In the genomic region with DNA sequence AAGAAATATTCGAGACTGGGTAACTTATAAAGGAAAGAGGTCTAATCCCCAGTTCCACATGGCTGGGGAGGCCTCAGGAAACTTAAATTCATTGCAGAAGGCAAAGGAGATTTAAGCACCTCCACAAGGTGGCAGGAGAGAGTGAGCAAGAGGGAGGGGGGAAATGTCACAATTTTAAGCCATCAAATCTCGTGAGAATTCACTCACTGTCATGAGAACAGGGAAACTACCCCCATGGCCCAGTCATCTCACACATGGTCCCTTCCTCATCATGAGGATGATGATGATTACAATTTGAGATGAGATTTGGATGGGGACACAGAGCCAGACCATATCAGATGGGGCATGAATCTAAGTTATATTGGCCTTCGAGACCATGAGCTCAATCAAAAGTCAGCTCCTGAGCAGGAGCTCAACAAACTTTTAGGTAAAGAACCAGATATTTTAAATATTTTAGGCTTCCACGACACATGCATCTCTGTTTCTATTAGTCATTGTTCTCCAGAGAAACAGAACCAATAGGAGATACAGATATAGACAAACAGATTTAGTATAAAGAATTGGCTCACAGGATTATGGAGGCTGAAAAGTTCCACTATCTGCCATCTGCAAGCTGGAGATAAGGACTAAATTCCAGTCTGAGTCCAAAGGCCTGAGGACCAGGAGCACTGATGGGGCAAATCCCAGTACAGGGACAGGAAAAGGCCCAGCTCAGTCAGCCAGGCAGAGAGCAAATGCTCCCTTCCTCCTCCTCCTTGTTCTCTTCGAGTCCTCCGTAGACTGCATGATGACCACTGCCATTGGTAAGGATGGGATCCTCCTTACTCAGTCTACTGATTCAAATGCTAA, we compare ENCODE assay signal across 1 cellular context.
A peak's percentile ranks its signal among the peaks of the same experiment; 100 is the strongest.
TF ChIP-seq lines count a peak whose summit lies in the region.

No MANE protein-coding gene starts in this region.

TF ChIP-seq in K562, 482 proteins besides CTCF, POLR2A, EP300 and RAD21 (continued from another document):
- TF ChIP-seq, protein P1, sequence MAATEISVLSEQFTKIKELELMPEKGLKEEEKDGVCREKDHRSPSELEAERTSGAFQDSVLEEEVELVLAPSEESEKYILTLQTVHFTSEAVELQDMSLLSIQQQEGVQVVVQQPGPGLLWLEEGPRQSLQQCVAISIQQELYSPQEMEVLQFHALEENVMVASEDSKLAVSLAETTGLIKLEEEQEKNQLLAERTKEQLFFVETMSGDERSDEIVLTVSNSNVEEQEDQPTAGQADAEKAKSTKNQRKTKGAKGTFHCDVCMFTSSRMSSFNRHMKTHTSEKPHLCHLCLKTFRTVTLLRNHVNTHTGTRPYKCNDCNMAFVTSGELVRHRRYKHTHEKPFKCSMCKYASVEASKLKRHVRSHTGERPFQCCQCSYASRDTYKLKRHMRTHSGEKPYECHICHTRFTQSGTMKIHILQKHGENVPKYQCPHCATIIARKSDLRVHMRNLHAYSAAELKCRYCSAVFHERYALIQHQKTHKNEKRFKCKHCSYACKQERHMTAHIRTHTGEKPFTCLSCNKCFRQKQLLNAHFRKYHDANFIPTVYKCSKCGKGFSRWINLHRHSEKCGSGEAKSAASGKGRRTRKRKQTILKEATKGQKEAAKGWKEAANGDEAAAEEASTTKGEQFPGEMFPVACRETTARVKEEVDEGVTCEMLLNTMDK (IDR thresholded peaks at IDR 0.05; ENCODE audit: borderline replicate concordance, insufficient read depth, low read depth, low read length, poor library complexity, severe bottlenecking): peak; percentile 33
- TF ChIP-seq TAL1 (IDR thresholded peaks at IDR 0.05): 0 out of 2 replicates have a peak, but pooled peaks have one; percentile 7
- TF ChIP-seq, protein P2, sequence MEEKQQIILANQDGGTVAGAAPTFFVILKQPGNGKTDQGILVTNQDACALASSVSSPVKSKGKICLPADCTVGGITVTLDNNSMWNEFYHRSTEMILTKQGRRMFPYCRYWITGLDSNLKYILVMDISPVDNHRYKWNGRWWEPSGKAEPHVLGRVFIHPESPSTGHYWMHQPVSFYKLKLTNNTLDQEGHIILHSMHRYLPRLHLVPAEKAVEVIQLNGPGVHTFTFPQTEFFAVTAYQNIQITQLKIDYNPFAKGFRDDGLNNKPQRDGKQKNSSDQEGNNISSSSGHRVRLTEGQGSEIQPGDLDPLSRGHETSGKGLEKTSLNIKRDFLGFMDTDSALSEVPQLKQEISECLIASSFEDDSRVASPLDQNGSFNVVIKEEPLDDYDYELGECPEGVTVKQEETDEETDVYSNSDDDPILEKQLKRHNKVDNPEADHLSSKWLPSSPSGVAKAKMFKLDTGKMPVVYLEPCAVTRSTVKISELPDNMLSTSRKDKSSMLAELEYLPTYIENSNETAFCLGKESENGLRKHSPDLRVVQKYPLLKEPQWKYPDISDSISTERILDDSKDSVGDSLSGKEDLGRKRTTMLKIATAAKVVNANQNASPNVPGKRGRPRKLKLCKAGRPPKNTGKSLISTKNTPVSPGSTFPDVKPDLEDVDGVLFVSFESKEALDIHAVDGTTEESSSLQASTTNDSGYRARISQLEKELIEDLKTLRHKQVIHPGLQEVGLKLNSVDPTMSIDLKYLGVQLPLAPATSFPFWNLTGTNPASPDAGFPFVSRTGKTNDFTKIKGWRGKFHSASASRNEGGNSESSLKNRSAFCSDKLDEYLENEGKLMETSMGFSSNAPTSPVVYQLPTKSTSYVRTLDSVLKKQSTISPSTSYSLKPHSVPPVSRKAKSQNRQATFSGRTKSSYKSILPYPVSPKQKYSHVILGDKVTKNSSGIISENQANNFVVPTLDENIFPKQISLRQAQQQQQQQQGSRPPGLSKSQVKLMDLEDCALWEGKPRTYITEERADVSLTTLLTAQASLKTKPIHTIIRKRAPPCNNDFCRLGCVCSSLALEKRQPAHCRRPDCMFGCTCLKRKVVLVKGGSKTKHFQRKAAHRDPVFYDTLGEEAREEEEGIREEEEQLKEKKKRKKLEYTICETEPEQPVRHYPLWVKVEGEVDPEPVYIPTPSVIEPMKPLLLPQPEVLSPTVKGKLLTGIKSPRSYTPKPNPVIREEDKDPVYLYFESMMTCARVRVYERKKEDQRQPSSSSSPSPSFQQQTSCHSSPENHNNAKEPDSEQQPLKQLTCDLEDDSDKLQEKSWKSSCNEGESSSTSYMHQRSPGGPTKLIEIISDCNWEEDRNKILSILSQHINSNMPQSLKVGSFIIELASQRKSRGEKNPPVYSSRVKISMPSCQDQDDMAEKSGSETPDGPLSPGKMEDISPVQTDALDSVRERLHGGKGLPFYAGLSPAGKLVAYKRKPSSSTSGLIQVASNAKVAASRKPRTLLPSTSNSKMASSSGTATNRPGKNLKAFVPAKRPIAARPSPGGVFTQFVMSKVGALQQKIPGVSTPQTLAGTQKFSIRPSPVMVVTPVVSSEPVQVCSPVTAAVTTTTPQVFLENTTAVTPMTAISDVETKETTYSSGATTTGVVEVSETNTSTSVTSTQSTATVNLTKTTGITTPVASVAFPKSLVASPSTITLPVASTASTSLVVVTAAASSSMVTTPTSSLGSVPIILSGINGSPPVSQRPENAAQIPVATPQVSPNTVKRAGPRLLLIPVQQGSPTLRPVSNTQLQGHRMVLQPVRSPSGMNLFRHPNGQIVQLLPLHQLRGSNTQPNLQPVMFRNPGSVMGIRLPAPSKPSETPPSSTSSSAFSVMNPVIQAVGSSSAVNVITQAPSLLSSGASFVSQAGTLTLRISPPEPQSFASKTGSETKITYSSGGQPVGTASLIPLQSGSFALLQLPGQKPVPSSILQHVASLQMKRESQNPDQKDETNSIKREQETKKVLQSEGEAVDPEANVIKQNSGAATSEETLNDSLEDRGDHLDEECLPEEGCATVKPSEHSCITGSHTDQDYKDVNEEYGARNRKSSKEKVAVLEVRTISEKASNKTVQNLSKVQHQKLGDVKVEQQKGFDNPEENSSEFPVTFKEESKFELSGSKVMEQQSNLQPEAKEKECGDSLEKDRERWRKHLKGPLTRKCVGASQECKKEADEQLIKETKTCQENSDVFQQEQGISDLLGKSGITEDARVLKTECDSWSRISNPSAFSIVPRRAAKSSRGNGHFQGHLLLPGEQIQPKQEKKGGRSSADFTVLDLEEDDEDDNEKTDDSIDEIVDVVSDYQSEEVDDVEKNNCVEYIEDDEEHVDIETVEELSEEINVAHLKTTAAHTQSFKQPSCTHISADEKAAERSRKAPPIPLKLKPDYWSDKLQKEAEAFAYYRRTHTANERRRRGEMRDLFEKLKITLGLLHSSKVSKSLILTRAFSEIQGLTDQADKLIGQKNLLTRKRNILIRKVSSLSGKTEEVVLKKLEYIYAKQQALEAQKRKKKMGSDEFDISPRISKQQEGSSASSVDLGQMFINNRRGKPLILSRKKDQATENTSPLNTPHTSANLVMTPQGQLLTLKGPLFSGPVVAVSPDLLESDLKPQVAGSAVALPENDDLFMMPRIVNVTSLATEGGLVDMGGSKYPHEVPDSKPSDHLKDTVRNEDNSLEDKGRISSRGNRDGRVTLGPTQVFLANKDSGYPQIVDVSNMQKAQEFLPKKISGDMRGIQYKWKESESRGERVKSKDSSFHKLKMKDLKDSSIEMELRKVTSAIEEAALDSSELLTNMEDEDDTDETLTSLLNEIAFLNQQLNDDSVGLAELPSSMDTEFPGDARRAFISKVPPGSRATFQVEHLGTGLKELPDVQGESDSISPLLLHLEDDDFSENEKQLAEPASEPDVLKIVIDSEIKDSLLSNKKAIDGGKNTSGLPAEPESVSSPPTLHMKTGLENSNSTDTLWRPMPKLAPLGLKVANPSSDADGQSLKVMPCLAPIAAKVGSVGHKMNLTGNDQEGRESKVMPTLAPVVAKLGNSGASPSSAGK (IDR thresholded peaks at IDR 0.05): peak; percentile 22; the same call in 1 of the 2 replicates
- TF ChIP-seq, protein P3, sequence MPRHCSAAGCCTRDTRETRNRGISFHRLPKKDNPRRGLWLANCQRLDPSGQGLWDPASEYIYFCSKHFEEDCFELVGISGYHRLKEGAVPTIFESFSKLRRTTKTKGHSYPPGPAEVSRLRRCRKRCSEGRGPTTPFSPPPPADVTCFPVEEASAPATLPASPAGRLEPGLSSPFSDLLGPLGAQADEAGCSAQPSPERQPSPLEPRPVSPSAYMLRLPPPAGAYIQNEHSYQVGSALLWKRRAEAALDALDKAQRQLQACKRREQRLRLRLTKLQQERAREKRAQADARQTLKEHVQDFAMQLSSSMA (CRISPR knock-in tag; IDR thresholded peaks at IDR 0.05): no peak
- TF ChIP-seq, protein P4, sequence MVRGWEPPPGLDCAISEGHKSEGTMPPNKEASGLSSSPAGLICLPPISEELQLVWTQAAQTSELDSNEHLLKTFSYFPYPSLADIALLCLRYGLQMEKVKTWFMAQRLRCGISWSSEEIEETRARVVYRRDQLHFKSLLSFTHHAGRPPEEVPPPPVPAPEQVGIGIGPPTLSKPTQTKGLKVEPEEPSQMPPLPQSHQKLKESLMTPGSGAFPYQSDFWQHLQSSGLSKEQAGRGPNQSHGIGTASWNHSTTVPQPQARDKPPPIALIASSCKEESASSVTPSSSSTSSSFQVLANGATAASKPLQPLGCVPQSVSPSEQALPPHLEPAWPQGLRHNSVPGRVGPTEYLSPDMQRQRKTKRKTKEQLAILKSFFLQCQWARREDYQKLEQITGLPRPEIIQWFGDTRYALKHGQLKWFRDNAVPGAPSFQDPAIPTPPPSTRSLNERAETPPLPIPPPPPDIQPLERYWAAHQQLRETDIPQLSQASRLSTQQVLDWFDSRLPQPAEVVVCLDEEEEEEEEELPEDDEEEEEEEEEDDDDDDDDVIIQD (CRISPR knock-in tag; IDR thresholded peaks at IDR 0.05): no peak
- TF ChIP-seq JUND (IDR thresholded peaks at IDR 0.05; ENCODE audit: borderline replicate concordance, low read depth, low read length): peak; percentile 17; the same call in 1 of the 2 replicates
- TF ChIP-seq JUND (tag; IDR thresholded peaks at IDR 0.05; ENCODE audit: borderline replicate concordance, low read depth, low read length): no peak
- TF ChIP-seq CAMTA2 (CRISPR knock-in tag; conservative IDR thresholded peaks at IDR 0.05): no peak
- TF ChIP-seq, protein P5, sequence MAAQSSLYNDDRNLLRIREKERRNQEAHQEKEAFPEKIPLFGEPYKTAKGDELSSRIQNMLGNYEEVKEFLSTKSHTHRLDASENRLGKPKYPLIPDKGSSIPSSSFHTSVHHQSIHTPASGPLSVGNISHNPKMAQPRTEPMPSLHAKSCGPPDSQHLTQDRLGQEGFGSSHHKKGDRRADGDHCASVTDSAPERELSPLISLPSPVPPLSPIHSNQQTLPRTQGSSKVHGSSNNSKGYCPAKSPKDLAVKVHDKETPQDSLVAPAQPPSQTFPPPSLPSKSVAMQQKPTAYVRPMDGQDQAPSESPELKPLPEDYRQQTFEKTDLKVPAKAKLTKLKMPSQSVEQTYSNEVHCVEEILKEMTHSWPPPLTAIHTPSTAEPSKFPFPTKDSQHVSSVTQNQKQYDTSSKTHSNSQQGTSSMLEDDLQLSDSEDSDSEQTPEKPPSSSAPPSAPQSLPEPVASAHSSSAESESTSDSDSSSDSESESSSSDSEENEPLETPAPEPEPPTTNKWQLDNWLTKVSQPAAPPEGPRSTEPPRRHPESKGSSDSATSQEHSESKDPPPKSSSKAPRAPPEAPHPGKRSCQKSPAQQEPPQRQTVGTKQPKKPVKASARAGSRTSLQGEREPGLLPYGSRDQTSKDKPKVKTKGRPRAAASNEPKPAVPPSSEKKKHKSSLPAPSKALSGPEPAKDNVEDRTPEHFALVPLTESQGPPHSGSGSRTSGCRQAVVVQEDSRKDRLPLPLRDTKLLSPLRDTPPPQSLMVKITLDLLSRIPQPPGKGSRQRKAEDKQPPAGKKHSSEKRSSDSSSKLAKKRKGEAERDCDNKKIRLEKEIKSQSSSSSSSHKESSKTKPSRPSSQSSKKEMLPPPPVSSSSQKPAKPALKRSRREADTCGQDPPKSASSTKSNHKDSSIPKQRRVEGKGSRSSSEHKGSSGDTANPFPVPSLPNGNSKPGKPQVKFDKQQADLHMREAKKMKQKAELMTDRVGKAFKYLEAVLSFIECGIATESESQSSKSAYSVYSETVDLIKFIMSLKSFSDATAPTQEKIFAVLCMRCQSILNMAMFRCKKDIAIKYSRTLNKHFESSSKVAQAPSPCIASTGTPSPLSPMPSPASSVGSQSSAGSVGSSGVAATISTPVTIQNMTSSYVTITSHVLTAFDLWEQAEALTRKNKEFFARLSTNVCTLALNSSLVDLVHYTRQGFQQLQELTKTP (IDR thresholded peaks at IDR 0.05; ENCODE audit: low read depth in 1 of 2, partially characterized antibody in 2 of 2): no peak
- no peak for TF ChIP-seq PPARD (CRISPR knock-in tag; IDR thresholded peaks at IDR 0.05)
- no peak for TF ChIP-seq ZNF583 (CRISPR knock-in tag; IDR thresholded peaks at IDR 0.05)
- no peak for TF ChIP-seq ZNF507 (tag; conservative IDR thresholded peaks at IDR 0.05)
- TF ChIP-seq, protein P6, sequence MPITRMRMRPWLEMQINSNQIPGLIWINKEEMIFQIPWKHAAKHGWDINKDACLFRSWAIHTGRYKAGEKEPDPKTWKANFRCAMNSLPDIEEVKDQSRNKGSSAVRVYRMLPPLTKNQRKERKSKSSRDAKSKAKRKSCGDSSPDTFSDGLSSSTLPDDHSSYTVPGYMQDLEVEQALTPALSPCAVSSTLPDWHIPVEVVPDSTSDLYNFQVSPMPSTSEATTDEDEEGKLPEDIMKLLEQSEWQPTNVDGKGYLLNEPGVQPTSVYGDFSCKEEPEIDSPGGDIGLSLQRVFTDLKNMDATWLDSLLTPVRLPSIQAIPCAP (CRISPR knock-in tag; IDR thresholded peaks at IDR 0.05; ENCODE audit: borderline replicate concordance): no peak
- TF ChIP-seq ZNF347 (CRISPR knock-in tag; IDR thresholded peaks at IDR 0.05; ENCODE audit: low read depth): no peak
- no peak for TF ChIP-seq PCBP2 (IDR thresholded peaks at IDR 0.05; ENCODE audit: low read depth, low read length, poor library complexity, severe bottlenecking)
TF ChIP-seq in K562: peak in this region for 21.
